8 cellular contexts compared by ENCODE assay signal in genomic region chrX:134459683-134460004, GRCh38. TPM values are rescaled to one million over a fixed set of nuclear protein-coding genes. Genes with fewer than 3 reads are reported as not detected.
A peak's percentile ranks its signal among the peaks of the same experiment; 100 is the strongest.
DNase-seq lines count a peak whose midpoint lies in the region; ATAC-seq and TF ChIP-seq lines count a peak whose summit lies in the region.

No MANE protein-coding gene starts in this region.

- peak overlapping the region; percentile 88 for H3K9ac ChIP-seq in skeletal muscle satellite cell (ENCODE audit: low read depth, low read length)

- 1 to 3% methylated on average over 12 of the region's 12 CpGs for WGBS in heart right ventricle, 2 donors

- H3K27ac ChIP-seq in heart right ventricle: peak overlapping the region in 8 of 10 donors; percentile 61 to 90 (median 80)

- H3K4me1 ChIP-seq in heart right ventricle (peaks cover 0 to 13% (median 5%) of the 10 kb centered on the region in 9 donors), skeletal muscle satellite cell (ENCODE audit: control insufficient read depth, insufficient read depth, low read length) (no peaks in the 10 kb centered on the region)

- DNase-seq in DMS79 treated with DMSO at 0.1 percent for 48 hours (lab: John Stamatoyannopoulos, UW): peak; percentile 34
- DNase-seq in DMS79 (lab: John Stamatoyannopoulos, UW): no peak
- DNase-seq in heart right ventricle: no peak
- DNase-seq in NCI-H69 (lab: John Stamatoyannopoulos, UW): no peak
- DNase-seq in inferior parietal cortex (ENCODE audit: extremely low spot score): no peak

- no peaks in the 10 kb centered on the region for H3K36me3 ChIP-seq in heart right ventricle
- H3K36me3 ChIP-seq in skeletal muscle satellite cell (ENCODE audit: insufficient read depth, low read length): no peaks in the 10 kb centered on the region

- peak overlapping the region; percentile 59 for H3K4me3 ChIP-seq in WI38 (ENCODE audit: low read depth, low read length)
- peak overlapping the region; percentile 32 to 74 (median 64) for H3K4me3 ChIP-seq in heart right ventricle
- H3K4me3 ChIP-seq in skeletal muscle satellite cell (ENCODE audit: low read length): peak overlapping the region; percentile 84

- no peak for TF ChIP-seq CTCF in WI38 (IDR thresholded peaks at IDR 0.05; ENCODE audit: low read depth, low read length)
- TF ChIP-seq CTCF in heart right ventricle (IDR thresholded peaks at IDR 0.05): no peak

- peak overlapping the region; percentile 71 for H3K4me2 ChIP-seq in skeletal muscle satellite cell (ENCODE audit: low read length)

- H3K9me3 ChIP-seq in heart right ventricle (no peaks in the 10 kb centered on the region), skeletal muscle satellite cell (replicated peaks; ENCODE audit: low read length) (no peaks in the 10 kb centered on the region)

- peak; percentile 16 for ATAC-seq in HG03025 (IDR thresholded peaks at IDR 0.05; ENCODE audit: low FRiP score, unreplicated experiment)
- peak in 7 of 8 donors; percentile 14 to 75 (median 25) for ATAC-seq in heart right ventricle

- intact Hi-C loops in heart right ventricle (cut with DNase I): no loop called here

- H3K27me3 ChIP-seq in heart right ventricle (peaks cover 0 to 3% (median 0%) of the 10 kb centered on the region in 7 donors), skeletal muscle satellite cell (ENCODE audit: control insufficient read depth, insufficient read depth, low read length) (no peaks in the 10 kb centered on the region)

RNA-seq across cellular contexts. Expression of gene HPRT1, which starts 0.3 kb away (rescaled TPM):
- 10 to 100 TPM; 17.0 to 29.2 (median 24.0) TPM for total RNA-seq in heart right ventricle
- 10 to 100 TPM; 28.0 to 29.6 TPM for polyA plus RNA-seq in heart right ventricle
- 16.7 and 19.9 TPM in 2 replicates for total RNA-seq in skeletal muscle satellite cell (2012; rRNA removed)
